In genomic region chr17:855594-855993, GRCh38 we compare ENCODE assay signal across 17 cellular contexts.
A peak's percentile ranks its signal among the peaks of the same experiment; 100 is the strongest.
DNase-seq lines count a peak whose midpoint lies in the region; ATAC-seq and TF ChIP-seq lines count a peak whose summit lies in the region.
"Had no signal": no experiment of that assay in that cellular context is flagged by ENCODE, and none has a peak within 500 bp of the region (broad histone marks: within the 10 kb centered on the region; RNA-seq: fewer than 3 reads in every experiment).

No MANE protein-coding gene starts in this region.

- H3K4me3 Mint-ChIP-seq in chondrocyte (ENCODE audit: unreplicated experiment): no peak overlapping the region
- H3K4me3 Mint-ChIP-seq in natural killer cell treated with Interleukin-12 subunit alpha and Interleukin-12 subunit beta and Interleukin-15 and Interleukin-18, amount 100 ng/mL, for 72 hours: no peak overlapping the region
- H3K4me3 Mint-ChIP-seq: CD4-positive, alpha-beta memory T cell had no signal

- H3K36me3 ChIP-seq in HEK293 (ENCODE audit: control insufficient read depth in 2 of 2, insufficient read depth in 1 of 2, low read length in 2 of 2) (no peaks in the 10 kb centered on the region), muscle layer of colon (ENCODE audit: insufficient read depth, low read length) (no peaks in the 10 kb centered on the region), sigmoid colon (no peaks in the 10 kb centered on the region), spleen (no peaks in the 10 kb centered on the region)

- H3K9me3 ChIP-seq in HEK293 (ENCODE audit: control insufficient read depth, insufficient read depth, low read depth, low read length) (no peaks in the 10 kb centered on the region), muscle layer of colon (ENCODE audit: low read length) (no peaks in the 10 kb centered on the region), sigmoid colon (no peaks in the 10 kb centered on the region), spleen (no peaks in the 10 kb centered on the region)

- DNase-seq in chondrocyte (ENCODE audit: low spot score): no peak
- no peak for DNase-seq in sigmoid colon
- no peak for DNase-seq in spleen
- DNase-seq in natural killer cell treated with Interleukin-12 subunit alpha and Interleukin-12 subunit beta and Interleukin-15 and Interleukin-18, amount 100 ng/mL, for 72 hours (ENCODE audit: low spot score): no peak
- DNase-seq in NCI-H1436 (lab: John Stamatoyannopoulos, UW): no peak
- DNase-seq: AML-193; CD4-positive, alpha-beta memory T cell; DMS79; NCI-H1092; NCI-H1694 treated with DMSO at 0.1 percent for 48 hours; PC-3 had no signal

- H3K27me3 ChIP-seq in muscle layer of colon (ENCODE audit: control insufficient read depth in 1 of 2, insufficient read depth in 2 of 2, low read length in 2 of 2): no peaks in the 10 kb centered on the region
- no peaks in the 10 kb centered on the region for H3K27me3 ChIP-seq in sigmoid colon
- peaks cover 0 to 4% (median 0%) of the 10 kb centered on the region in 7 donors for H3K27me3 ChIP-seq in spleen (replicated peaks in 1 of 7)

- H3K27ac ChIP-seq in HEK293 (ENCODE audit: extremely low read depth, low read depth, low read length) (no peak overlapping the region), muscle layer of colon (ENCODE audit: low read depth, low read length) (peak overlapping the region; percentile 70), sigmoid colon (peak overlapping the region in 3 of 4 donors; percentile 12 to 87 (median 80)), spleen (no peak overlapping the region)
- H3K27ac ChIP-seq: KMS-11 had no signal

- no peaks in the 10 kb centered on the region for H3K9me3 Mint-ChIP-seq in chondrocyte (ENCODE audit: low read depth)
- no peaks in the 10 kb centered on the region for H3K9me3 Mint-ChIP-seq in natural killer cell treated with Interleukin-12 subunit alpha and Interleukin-12 subunit beta and Interleukin-15 and Interleukin-18, amount 100 ng/mL, for 72 hours

- no peak for ATAC-seq in natural killer cell treated with Interleukin-12 subunit alpha and Interleukin-12 subunit beta and Interleukin-15 and Interleukin-18, amount 100 ng/mL, for 72 hours
- no peak for ATAC-seq in GM18511 (IDR thresholded peaks at IDR 0.05; ENCODE audit: unreplicated experiment)
- ATAC-seq: GM12878, HCT116, PC-3 had no signal

- CTCF ChIA-PET in HEK293 (lab: Yijun Ruan, JAX): interaction anchor here (0.5 to 1.6 kb wide), 2 partner anchors 12 to 25 kb away, joined by 3 read pairs; no protein-coding TSS in a partner anchor

- TF ChIP-seq CTCF in HEK293 (tag by site-specific recombination; IDR thresholded peaks at IDR 0.05): no peak
- no peak for TF ChIP-seq CTCF in chondrocyte (IDR thresholded peaks at IDR 0.05)
- no peak for TF ChIP-seq CTCF in sigmoid colon (IDR thresholded peaks at IDR 0.05)
- TF ChIP-seq CTCF in spleen (IDR thresholded peaks at IDR 0.05 in 8 of 11, conservative IDR thresholded peaks at IDR 0.05 in 3 of 11): no peak

- POLR2A ChIA-PET in HEK293 (lab: Yijun Ruan, JAX): no interaction called here

- H3K4me1 ChIP-seq in HEK293 (ENCODE audit: control insufficient read depth, insufficient read depth, low read length): no peaks in the 10 kb centered on the region
- H3K4me1 ChIP-seq in muscle layer of colon (ENCODE audit: insufficient read depth, low read length): peaks cover 38% of the 10 kb centered on the region
- H3K4me1 ChIP-seq in sigmoid colon: peaks cover 0 to 61% (median 53%) of the 10 kb centered on the region in 4 donors
- peaks cover 0 to 5% (median 0%) of the 10 kb centered on the region in 6 donors for H3K4me1 ChIP-seq in spleen

- H3K4me1 Mint-ChIP-seq in chondrocyte (ENCODE audit: low read depth): peaks cover 50% of the 10 kb centered on the region
- H3K4me1 Mint-ChIP-seq in natural killer cell treated with Interleukin-12 subunit alpha and Interleukin-12 subunit beta and Interleukin-15 and Interleukin-18, amount 100 ng/mL, for 72 hours (ENCODE audit: low read depth in 2 of 2): no peaks in the 10 kb centered on the region
- H3K4me1 Mint-ChIP-seq: CD4-positive, alpha-beta memory T cell had no signal

- no peak for TF ChIP-seq POLR2A in sigmoid colon (IDR thresholded peaks at IDR 0.05)
- TF ChIP-seq POLR2A in spleen (IDR thresholded peaks at IDR 0.05): no peak

- no peak overlapping the region for H3K4me3 ChIP-seq in HEK293 (ENCODE audit: low read depth, low read length)
- no peak overlapping the region for H3K4me3 ChIP-seq in muscle layer of colon (ENCODE audit: low read depth in 1 of 2, low read length in 2 of 2)
- H3K4me3 ChIP-seq in sigmoid colon: no peak overlapping the region
- H3K4me3 ChIP-seq in spleen: no peak overlapping the region
- H3K4me3 ChIP-seq: GM12878 had no signal

- H3K27ac Mint-ChIP-seq in chondrocyte (ENCODE audit: unreplicated experiment): peak overlapping the region; percentile 76
- no peak overlapping the region for H3K27ac Mint-ChIP-seq in natural killer cell treated with Interleukin-12 subunit alpha and Interleukin-12 subunit beta and Interleukin-15 and Interleukin-18, amount 100 ng/mL, for 72 hours
- H3K27ac Mint-ChIP-seq: CD4-positive, alpha-beta memory T cell had no signal

- intact Hi-C loops in sigmoid colon (cut with DNase I) (no loop called here), spleen (cut with DNase I; ENCODE audit: low total_unique reads) (no loop called here)

- H3K27me3 Mint-ChIP-seq in chondrocyte (ENCODE audit: low read depth): no peaks in the 10 kb centered on the region
- H3K27me3 Mint-ChIP-seq in natural killer cell treated with Interleukin-12 subunit alpha and Interleukin-12 subunit beta and Interleukin-15 and Interleukin-18, amount 100 ng/mL, for 72 hours: peaks cover 0 to 6% of the 10 kb centered on the region in 2 donors

- H3K9ac ChIP-seq in muscle layer of colon (ENCODE audit: low read length): no peak overlapping the region
- H3K9ac ChIP-seq: KMS-11 had no signal

- 74 to 86% methylated on average over 6 of the region's 6 CpGs for WGBS in sigmoid colon, 2 donors
- WGBS in spleen, 5 donors: 87 to 91% (median 90%) methylated on average over 6 of the region's 6 CpGs

- no peak for TF ChIP-seq EP300 in sigmoid colon (IDR thresholded peaks at IDR 0.05)

- no peaks in the 10 kb centered on the region for H3K36me3 Mint-ChIP-seq in chondrocyte (ENCODE audit: low read depth)
- no peaks in the 10 kb centered on the region for H3K36me3 Mint-ChIP-seq in natural killer cell treated with Interleukin-12 subunit alpha and Interleukin-12 subunit beta and Interleukin-15 and Interleukin-18, amount 100 ng/mL, for 72 hours
- H3K36me3 Mint-ChIP-seq: CD4-positive, alpha-beta memory T cell had no signal

TF ChIP-seq in HEK293, 187 proteins besides CTCF, POLR2A, EP300 and RAD21:
- no peak for TF ChIP-seq ZSCAN18 (tag by site-specific recombination; IDR thresholded peaks at IDR 0.05)
- no peak for TF ChIP-seq ZBTB26 (tag by site-specific recombination; optimal IDR thresholded peaks at IDR 0.05)
- peak; percentile 55; the same call in 1 of the 2 replicates for TF ChIP-seq ZBTB17 (tag by site-specific recombination; IDR thresholded peaks at IDR 0.05)
- no peak for TF ChIP-seq ZNF354C (tag by site-specific recombination; IDR thresholded peaks at IDR 0.05; ENCODE audit: borderline replicate concordance, low read depth)
- TF ChIP-seq ZSCAN4 (tag by site-specific recombination; IDR thresholded peaks at IDR 0.05): no peak
- TF ChIP-seq ZNF16 (tag by site-specific recombination; IDR thresholded peaks at IDR 0.05; ENCODE audit: low read depth): no peak

Comparison
In these comparisons a context has a peak if more than half of its experiments do, and no peak if none do; other contexts are left out.
1. H3K27ac ChIP-seq: peak in muscle layer of colon (single experiment) and sigmoid colon (3 of 4); none in HEK293 (single experiment) and spleen (0 of 8).